17 cellular contexts compared by ENCODE assay signal in genomic region chr15:74855857-74856256, GRCh38. TPM values are rescaled to one million over a fixed set of nuclear protein-coding genes. Genes with fewer than 3 reads are reported as not detected.
DNase-seq lines count a peak whose midpoint lies in the region; ATAC-seq and TF ChIP-seq lines count a peak whose summit lies in the region.
"Had no signal": no experiment of that assay in that cellular context is flagged by ENCODE, and none has a peak within 500 bp of the region (broad histone marks: within the 10 kb centered on the region; RNA-seq: fewer than 3 reads in every experiment).

No MANE protein-coding gene starts in this region.

- peaks cover 37% of the 10 kb centered on the region for H3K4me1 Mint-ChIP-seq in CD8-positive, alpha-beta T cell (ENCODE audit: low read depth)
- H3K4me1 Mint-ChIP-seq in activated CD4-positive, alpha-beta memory T cell treated with anti-CD3 and anti-CD28 coated beads for 36 hours (ENCODE audit: low read depth) = peaks cover 27% of the 10 kb centered on the region

- peaks cover 37% of the 10 kb centered on the region for H3K36me3 ChIP-seq in CD8-positive, alpha-beta T cell (ENCODE audit: insufficient read depth, low read length)
- H3K36me3 ChIP-seq in left ventricle myocardium inferior = peaks cover 35% of the 10 kb centered on the region
- peaks cover 42% of the 10 kb centered on the region for H3K36me3 ChIP-seq in HAP-1 (replicated peaks)

- no peaks in the 10 kb centered on the region for H3K9me3 ChIP-seq in CD8-positive, alpha-beta T cell (ENCODE audit: low read length)
- no peaks in the 10 kb centered on the region for H3K9me3 ChIP-seq in left ventricle myocardium inferior (replicated peaks)
- H3K9me3 ChIP-seq in HAP-1 = no peaks in the 10 kb centered on the region
- H3K9me3 ChIP-seq: BE2C, gastroesophageal sphincter, testis had no signal

- no peak overlapping the region for H3K4me3 Mint-ChIP-seq in CD8-positive, alpha-beta T cell
- H3K4me3 Mint-ChIP-seq in activated CD4-positive, alpha-beta memory T cell treated with anti-CD3 and anti-CD28 coated beads for 36 hours = no peak overlapping the region

- no peaks in the 10 kb centered on the region for H3K27me3 Mint-ChIP-seq in CD8-positive, alpha-beta T cell (ENCODE audit: low read depth)
- H3K27me3 Mint-ChIP-seq in activated CD4-positive, alpha-beta memory T cell treated with anti-CD3 and anti-CD28 coated beads for 36 hours = no peaks in the 10 kb centered on the region

- no peak for ATAC-seq in CD8-positive, alpha-beta T cell
- ATAC-seq in HG03025 (IDR thresholded peaks at IDR 0.05; ENCODE audit: low FRiP score, unreplicated experiment) (no peak), GM21619 (IDR thresholded peaks at IDR 0.05; ENCODE audit: unreplicated experiment) (no peak)
- ATAC-seq: gastroesophageal sphincter had no signal

- DNase-seq in AG10803 (ENCODE audit: low read depth) = peak; percentile 6
- no peak for DNase-seq in CD8-positive, alpha-beta T cell
- DNase-seq in activated CD4-positive, alpha-beta memory T cell treated with anti-CD3 and anti-CD28 coated beads for 36 hours = no peak
- DNase-seq in left ventricle myocardium inferior = no peak
- DNase-seq in HAP-1 (ENCODE audit: low spot score in 2 of 2) = no peak
- DNase-seq in NCI-H510A treated with DMSO at 0.1 percent for 48 hours (lab: John Stamatoyannopoulos, UW) = no peak
- DNase-seq: BE2C, cerebellar nuclear complex, EL, islet precursor cell, NCI-H526 treated with DMSO at 0.1 percent for 48 hours, T1000, testis had no signal

- intact Hi-C loops in CD8-positive, alpha-beta T cell (cut with DNase I, micrococcal nuclease) = no loop called here
- intact Hi-C loops in activated CD4-positive, alpha-beta memory T cell treated with anti-CD3 and anti-CD28 coated beads for 36 hours (cut with micrococcal nuclease) = no loop called here
- intact Hi-C loops in left ventricle myocardium inferior (cut with micrococcal nuclease) = no loop called here

- peaks cover 35% of the 10 kb centered on the region for H3K4me1 ChIP-seq in CD8-positive, alpha-beta T cell (ENCODE audit: insufficient read depth, low read length)
- H3K4me1 ChIP-seq in left ventricle myocardium inferior = peaks cover 51% of the 10 kb centered on the region
- H3K4me1 ChIP-seq in HAP-1 = no peaks in the 10 kb centered on the region

- CTCF ChIA-PET in CD8-positive, alpha-beta T cell (lab: Charles Lee) = interaction anchor here (1.0 to 2.7 kb wide), 3 partner anchors 9 to 45 kb away, joined by 3 to 16 read pairs (median 6); no protein-coding TSS in a partner anchor
- CTCF ChIA-PET in activated CD4-positive, alpha-beta memory T cell treated with anti-CD3 and anti-CD28 coated beads for 36 hours (lab: Charles Lee) = interaction anchor here (1.0 to 1.6 kb wide), 3 partner anchors 14 to 221 kb away, joined by 4 read pairs; no protein-coding TSS in a partner anchor

- TF ChIP-seq CTCF in AG10803 (conservative IDR thresholded peaks at IDR 0.05; ENCODE audit: low read length) (no peak), left ventricle myocardium inferior (IDR thresholded peaks at IDR 0.05; ENCODE audit: borderline replicate concordance) (no peak)
- TF ChIP-seq CTCF in CD8-positive, alpha-beta T cell (IDR thresholded peaks at IDR 0.05) = no peak

- no peak overlapping the region for H3K27ac ChIP-seq in CD8-positive, alpha-beta T cell (ENCODE audit: low read depth, low read length)
- H3K27ac ChIP-seq in left ventricle myocardium inferior (replicated peaks) = peak overlapping the region; percentile 39
- H3K27ac ChIP-seq: gastroesophageal sphincter, testis had no signal

- no peaks in the 10 kb centered on the region for H3K9me3 Mint-ChIP-seq in CD8-positive, alpha-beta T cell
- H3K9me3 Mint-ChIP-seq in activated CD4-positive, alpha-beta memory T cell treated with anti-CD3 and anti-CD28 coated beads for 36 hours = no peaks in the 10 kb centered on the region

- peak overlapping the region; percentile 85 for H3K27ac Mint-ChIP-seq in CD8-positive, alpha-beta T cell
- peak overlapping the region; percentile 60 for H3K27ac Mint-ChIP-seq in activated CD4-positive, alpha-beta memory T cell treated with anti-CD3 and anti-CD28 coated beads for 36 hours

- H3K27me3 ChIP-seq in CD8-positive, alpha-beta T cell (ENCODE audit: insufficient read depth, low read length) = no peaks in the 10 kb centered on the region
- H3K27me3 ChIP-seq in left ventricle myocardium inferior (ENCODE audit: low read depth) = no peaks in the 10 kb centered on the region
- no peaks in the 10 kb centered on the region for H3K27me3 ChIP-seq in HAP-1 (ENCODE audit: low read depth)
- H3K27me3 ChIP-seq: BE2C, gastroesophageal sphincter, testis had no signal

- in situ Hi-C loops in HAP-1 (cut with MboI; ENCODE audit: low sequenced_read_pairs) = no loop called here

- H3K4me3 ChIP-seq in AG10803 (ENCODE audit: low read length) (no peak overlapping the region), left ventricle myocardium inferior (no peak overlapping the region), HAP-1 (no peak overlapping the region)
- H3K4me3 ChIP-seq in CD8-positive, alpha-beta T cell (ENCODE audit: low read depth, low read length) = no peak overlapping the region
- H3K4me3 ChIP-seq: gastroesophageal sphincter, testis had no signal

- H3K36me3 Mint-ChIP-seq in CD8-positive, alpha-beta T cell = peaks cover 55% of the 10 kb centered on the region
- H3K36me3 Mint-ChIP-seq in activated CD4-positive, alpha-beta memory T cell treated with anti-CD3 and anti-CD28 coated beads for 36 hours = peaks cover 9% of the 10 kb centered on the region

- POLR2A ChIA-PET in CD8-positive, alpha-beta T cell (lab: Charles Lee) = interaction anchor here (1.3 to 1.5 kb wide), 2 partner anchors 38 to 47 kb away, joined by 4 to 5 read pairs; no protein-coding TSS in a partner anchor
- POLR2A ChIA-PET in activated CD4-positive, alpha-beta memory T cell treated with anti-CD3 and anti-CD28 coated beads for 36 hours (lab: Charles Lee) = interaction anchor here (0.6 kb wide), 1 partner anchor 17 kb away, joined by 3 read pairs; no protein-coding TSS in a partner anchor

RNA-seq across cellular contexts. Expression of gene ULK3, which starts 12.9 kb away (rescaled TPM):
- total RNA-seq in CD8-positive, alpha-beta T cell = 10 to 100 TPM; 34.3 to 35.1 TPM
- total RNA-seq in activated CD4-positive, alpha-beta memory T cell treated with anti-CD3 and anti-CD28 coated beads for 36 hours = 10 to 100 TPM; 51.4 to 57.6 TPM
- 34.1 TPM for total RNA-seq in left ventricle myocardium inferior

RNA-seq across cellular contexts. Expression of gene SCAMP2, which starts 17.3 kb away (rescaled TPM):
- 10 to 100 TPM; 48.7 to 57.2 TPM for total RNA-seq in CD8-positive, alpha-beta T cell
- 10 to 100 TPM; 77.6 to 79.5 TPM for total RNA-seq in activated CD4-positive, alpha-beta memory T cell treated with anti-CD3 and anti-CD28 coated beads for 36 hours
- 40.7 TPM for total RNA-seq in left ventricle myocardium inferior

RNA-seq across cellular contexts. Expression of gene CPLX3, which starts 29.4 kb away (rescaled TPM):
- under 1 TPM; 0.19 to 0.36 TPM for total RNA-seq in CD8-positive, alpha-beta T cell
- not detected for total RNA-seq in activated CD4-positive, alpha-beta memory T cell treated with anti-CD3 and anti-CD28 coated beads for 36 hours
- 1.2 TPM for total RNA-seq in left ventricle myocardium inferior
- total RNA-seq: gastroesophageal sphincter, RPMI7951 had no signal

RNA-seq across cellular contexts. Expression of gene MPI, which starts 34.0 kb away (rescaled TPM):
- total RNA-seq in CD8-positive, alpha-beta T cell = 10 to 100 TPM; 18.3 to 19.9 TPM
- total RNA-seq in activated CD4-positive, alpha-beta memory T cell treated with anti-CD3 and anti-CD28 coated beads for 36 hours = 10 to 100 TPM; 56.4 to 60.0 TPM
- 52.3 TPM for total RNA-seq in left ventricle myocardium inferior

RNA-seq across cellular contexts. Expression of gene LMAN1L, which starts 43.2 kb away (rescaled TPM):
- not detected for total RNA-seq in CD8-positive, alpha-beta T cell
- not detected for total RNA-seq in activated CD4-positive, alpha-beta memory T cell treated with anti-CD3 and anti-CD28 coated beads for 36 hours
- total RNA-seq in left ventricle myocardium inferior = 8.1 TPM
- total RNA-seq: RPMI7951 had no signal
